8 cellular contexts compared by ENCODE assay signal in the genomic region with DNA sequence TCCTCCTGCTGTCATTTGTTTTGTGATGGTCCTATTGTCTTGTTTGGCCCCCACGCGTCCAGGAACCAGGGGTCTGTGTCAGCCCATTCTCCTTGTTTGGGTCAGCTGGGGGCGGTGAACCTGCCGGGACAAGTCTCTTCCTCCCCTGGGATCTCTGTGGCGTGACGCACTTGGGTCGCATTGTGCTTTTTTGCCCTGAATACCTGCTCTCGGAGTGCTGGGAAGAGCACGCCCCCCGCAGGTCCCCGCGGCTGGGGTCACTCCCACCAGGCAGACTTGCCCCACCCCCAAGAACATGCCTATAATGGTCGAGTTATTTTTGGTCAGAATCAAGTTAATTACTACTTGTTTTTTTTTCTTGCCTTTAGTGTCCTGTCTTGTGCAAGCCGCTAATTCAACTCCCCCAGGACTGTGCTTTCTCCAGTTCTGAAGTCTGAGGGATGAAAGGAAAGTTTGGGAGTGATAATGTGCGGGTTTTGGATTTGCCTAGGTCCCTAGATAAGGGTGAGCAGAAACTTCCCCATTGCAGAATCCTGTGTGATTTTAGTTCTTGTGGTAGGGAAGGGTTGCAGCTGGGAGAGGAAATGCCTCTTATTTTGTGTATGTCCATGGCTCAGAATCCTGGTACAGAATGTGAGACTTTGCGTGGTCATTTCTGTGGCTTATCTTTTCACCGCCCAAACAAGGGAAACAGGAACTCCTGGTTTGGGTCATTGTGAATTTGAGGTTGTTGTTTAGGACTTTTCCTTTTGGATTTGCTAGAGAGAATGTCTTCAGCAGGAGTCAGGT. TPM values are rescaled to one million over a fixed set of nuclear protein-coding genes. Genes with fewer than 3 reads are reported as not detected.
DNase-seq lines count a peak whose midpoint lies in the region; ATAC-seq and TF ChIP-seq lines count a peak whose summit lies in the region.

No MANE protein-coding gene starts in this region.

- DNase-seq in ELF-1 (ENCODE audit: low read depth, low spot score): peak; percentile 75
- peak; percentile 72 for DNase-seq in H7
- peak; percentile 19 for DNase-seq in NCI-H146 treated with DMSO at 0.1 percent for 48 hours (lab: John Stamatoyannopoulos, UW; ENCODE audit: unreplicated experiment)
- DNase-seq in activated naive CD4-positive, alpha-beta T cell treated with anti-CD3 and anti-CD28 coated beads, Interleukin-2, amount 10 ng/mL, durations not matched to agents 7 days and 5 days: no peak
- peak; percentile 15 to 68 for DNase-seq in cardiac muscle cell (ENCODE audit: low read depth in 1 of 2, low spot score in 1 of 2)
- peak; percentile 14 for DNase-seq in pons (ENCODE audit: low spot score)
- DNase-seq in cortex of kidney (lab: John Stamatoyannopoulos, UW): no peak

- no peaks in the 10 kb centered on the region for H3K9me3 Mint-ChIP-seq in activated naive CD4-positive, alpha-beta T cell treated with anti-CD3 and anti-CD28 coated beads, Interleukin-2, amount 10 ng/mL, durations not matched to agents 7 days and 5 days

- H3K27ac ChIP-seq in cardiac muscle cell: no peak overlapping the region

- no peaks in the 10 kb centered on the region; the same call in 1 of the 2 replicates for H3K36me3 ChIP-seq in H7 (replicated peaks; ENCODE audit: control insufficient read depth, insufficient read depth, low read length)
- H3K36me3 ChIP-seq in cardiac muscle cell: no peaks in the 10 kb centered on the region

- CTCF ChIA-PET in activated naive CD4-positive, alpha-beta T cell treated with anti-CD3 and anti-CD28 coated beads, Interleukin-2, amount 10 ng/mL, durations not matched to agents 7 days and 5 days (lab: Charles Lee): interaction anchor here (0.8 to 1.5 kb wide), 3 partner anchors 13 to 55 kb away, joined by 3 to 6 read pairs (median 4); no protein-coding TSS in a partner anchor

- TF ChIP-seq CTCF in cardiac muscle cell (IDR thresholded peaks at IDR 0.05; ENCODE audit: low read depth, low read length): no peak

- H3K27me3 ChIP-seq in H7 (ENCODE audit: control insufficient read depth, insufficient read depth, low read length) (peaks cover 9% of the 10 kb centered on the region), cardiac muscle cell (no peaks in the 10 kb centered on the region)

- H3K36me3 Mint-ChIP-seq in activated naive CD4-positive, alpha-beta T cell treated with anti-CD3 and anti-CD28 coated beads, Interleukin-2, amount 10 ng/mL, durations not matched to agents 7 days and 5 days: peaks cover 3% of the 10 kb centered on the region

- no peaks in the 10 kb centered on the region for H3K4me1 ChIP-seq in cardiac muscle cell (ENCODE audit: low read depth)

- ATAC-seq in GM18519 (IDR thresholded peaks at IDR 0.05; ENCODE audit: low FRiP score, unreplicated experiment): no peak

- peaks cover 27% of the 10 kb centered on the region for H3K27me3 Mint-ChIP-seq in activated naive CD4-positive, alpha-beta T cell treated with anti-CD3 and anti-CD28 coated beads, Interleukin-2, amount 10 ng/mL, durations not matched to agents 7 days and 5 days

- H3K9me3 ChIP-seq in cardiac muscle cell (ENCODE audit: low read depth): no peaks in the 10 kb centered on the region

- peak overlapping the region; percentile 94 for H3K4me3 Mint-ChIP-seq in activated naive CD4-positive, alpha-beta T cell treated with anti-CD3 and anti-CD28 coated beads, Interleukin-2, amount 10 ng/mL, durations not matched to agents 7 days and 5 days

- no peak overlapping the region for H3K27ac Mint-ChIP-seq in activated naive CD4-positive, alpha-beta T cell treated with anti-CD3 and anti-CD28 coated beads, Interleukin-2, amount 10 ng/mL, durations not matched to agents 7 days and 5 days

- peaks cover 18% of the 10 kb centered on the region for H3K4me1 Mint-ChIP-seq in activated naive CD4-positive, alpha-beta T cell treated with anti-CD3 and anti-CD28 coated beads, Interleukin-2, amount 10 ng/mL, durations not matched to agents 7 days and 5 days

- H3K4me3 ChIP-seq in H7 (ENCODE audit: insufficient read depth, low read depth, low read length): peak overlapping the region; percentile 88
- peak overlapping the region; percentile 61 for H3K4me3 ChIP-seq in cardiac muscle cell

RNA-seq across cellular contexts. Expression of a gene that starts 0.8 kb away (rescaled TPM):
- 2.0 and 3.1 TPM in 2 replicates for total RNA-seq in H7 (2014; rRNA removed; shearing (Covaris generic))
- total RNA-seq in cardiac muscle cell: 1.7 and 1.9 TPM in 2 replicates
- polyA plus RNA-seq in cardiac muscle cell: 0.24 and 1.1 TPM in 2 replicates

RNA-seq across cellular contexts. Expression of a gene that starts 29.6 kb away (rescaled TPM):
- total RNA-seq in H7 (2014; rRNA removed; shearing (Covaris generic)): 1,985 and 2,119 TPM in 2 replicates
- total RNA-seq in cardiac muscle cell: 752 and 960 TPM in 2 replicates
- 637 and 654 TPM in 2 replicates for polyA plus RNA-seq in cardiac muscle cell

Comparison
In these comparisons a context has a peak if more than half of its experiments do, and no peak if none do; other contexts are left out.
1. DNase-seq: peak in ELF-1 (single experiment), H7 (single experiment), NCI-H146 treated with DMSO at 0.1 percent for 48 hours (single experiment), cardiac muscle cell (2 of 2) and pons (single experiment); none in activated naive CD4-positive, alpha-beta T cell treated with anti-CD3 and anti-CD28 coated beads, Interleukin-2, amount 10 ng/mL, durations not matched to agents 7 days and 5 days (single experiment) and cortex of kidney (single experiment).